ENCODE assay signal across 8 cellular contexts in genomic region chr2:240569523-240569997, GRCh38. TPM values are rescaled to one million over a fixed set of nuclear protein-coding genes. Genes with fewer than 3 reads are reported as not detected.
A peak's percentile ranks its signal among the peaks of the same experiment; 100 is the strongest.
DNase-seq lines count a peak whose midpoint lies in the region; ATAC-seq, FAIRE-seq and TF ChIP-seq lines count a peak whose summit lies in the region.

No MANE protein-coding gene starts in this region.

- no peak for FAIRE-seq in RCC 7860 (lab: Jason Lieb, UNC)

- peaks cover 5 to 8% of the 10 kb centered on the region in 2 donors for H3K36me3 Mint-ChIP-seq in activated T-cell treated with anti-CD3 and anti-CD28 coated beads, Interleukin-2, amount 50 U/mL, for 72 hours (ENCODE audit: insufficient read depth in 2 of 2)
- H3K36me3 Mint-ChIP-seq in stimulated activated naive B cell treated with anti-CD40 and anti-IgM and Interleukin-4, amounts not matched to agents 10 μg/mL and 1 μg/mL and 100 μg/mL, for 72 hours = peaks cover 12 to 15% of the 10 kb centered on the region in 2 donors

- peaks cover 51% of the 10 kb centered on the region for H3K4me1 Mint-ChIP-seq in activated T-cell treated with anti-CD3 and anti-CD28 coated beads, Interleukin-2, amount 50 U/mL, for 72 hours (ENCODE audit: low read depth)
- peaks cover 40 to 68% of the 10 kb centered on the region in 2 donors for H3K4me1 Mint-ChIP-seq in stimulated activated naive B cell treated with anti-CD40 and anti-IgM and Interleukin-4, amounts not matched to agents 10 μg/mL and 1 μg/mL and 100 μg/mL, for 72 hours

- H3K27me3 Mint-ChIP-seq in activated T-cell treated with anti-CD3 and anti-CD28 coated beads, Interleukin-2, amount 50 U/mL, for 72 hours (ENCODE audit: low read depth) = no peaks in the 10 kb centered on the region
- no peaks in the 10 kb centered on the region for H3K27me3 Mint-ChIP-seq in stimulated activated naive B cell treated with anti-CD40 and anti-IgM and Interleukin-4, amounts not matched to agents 10 μg/mL and 1 μg/mL and 100 μg/mL, for 72 hours

- no peak for TF ChIP-seq CTCF in HEK293 (tag by site-specific recombination; IDR thresholded peaks at IDR 0.05)

- peak overlapping the region; percentile 83 to 88 for H3K4me3 Mint-ChIP-seq in activated T-cell treated with anti-CD3 and anti-CD28 coated beads, Interleukin-2, amount 50 U/mL, for 72 hours
- peak overlapping the region; percentile 87 to 89 for H3K4me3 Mint-ChIP-seq in stimulated activated naive B cell treated with anti-CD40 and anti-IgM and Interleukin-4, amounts not matched to agents 10 μg/mL and 1 μg/mL and 100 μg/mL, for 72 hours

- CTCF ChIA-PET in HEK293 (lab: Yijun Ruan, JAX) = interaction anchor here (0.7 to 1.1 kb wide), 2 partner anchors 10 to 35 kb away, joined by 3 to 4 read pairs; no protein-coding TSS in a partner anchor

- peaks cover 38% of the 10 kb centered on the region for H3K27me3 ChIP-seq in iPS-18a (ENCODE audit: control insufficient read depth, insufficient read depth, low read length)

- POLR2A ChIA-PET in HEK293 (lab: Yijun Ruan, JAX) = interaction anchor here (0.6 to 1.3 kb wide), 4 partner anchors 9 to 26 kb away, joined by 3 to 7 read pairs (median 4); no protein-coding TSS in a partner anchor

- ATAC-seq in activated T-cell treated with anti-CD3 and anti-CD28 coated beads, Interleukin-2, amount 50 U/mL, for 72 hours (replicated peaks in 1 of 2) = no peak
- ATAC-seq in stimulated activated naive B cell treated with anti-CD40 and anti-IgM and Interleukin-4, amounts not matched to agents 10 μg/mL and 1 μg/mL and 100 μg/mL, for 72 hours (replicated peaks) = no peak

- no peak overlapping the region for H3K27ac ChIP-seq in HEK293 (ENCODE audit: extremely low read depth, low read depth, low read length)
- no peak overlapping the region for H3K27ac ChIP-seq in iPS-18a (ENCODE audit: low read length)

- H3K4me3 ChIP-seq in HEK293 (ENCODE audit: low read depth, low read length) (peak overlapping the region; percentile 51; the same call in 1 of the 2 replicates), iPS-18a (ENCODE audit: low read length) (peak overlapping the region; percentile 46)

- H3K36me3 ChIP-seq in HEK293 (ENCODE audit: control insufficient read depth in 2 of 2, insufficient read depth in 1 of 2, low read length in 2 of 2) (peaks cover 0 to 8% of the 10 kb centered on the region in 2 experiments; a peak in 1 of 3 replicates), iPS-18a (ENCODE audit: control insufficient read depth, low read depth, low read length) (no peaks in the 10 kb centered on the region)

- peak overlapping the region; percentile 79 for H3K27ac Mint-ChIP-seq in activated T-cell treated with anti-CD3 and anti-CD28 coated beads, Interleukin-2, amount 50 U/mL, for 72 hours
- H3K27ac Mint-ChIP-seq in stimulated activated naive B cell treated with anti-CD40 and anti-IgM and Interleukin-4, amounts not matched to agents 10 μg/mL and 1 μg/mL and 100 μg/mL, for 72 hours = no peak overlapping the region

- no peaks in the 10 kb centered on the region for H3K9me3 Mint-ChIP-seq in activated T-cell treated with anti-CD3 and anti-CD28 coated beads, Interleukin-2, amount 50 U/mL, for 72 hours
- H3K9me3 Mint-ChIP-seq in stimulated activated naive B cell treated with anti-CD40 and anti-IgM and Interleukin-4, amounts not matched to agents 10 μg/mL and 1 μg/mL and 100 μg/mL, for 72 hours = no peaks in the 10 kb centered on the region

- H3K9me3 ChIP-seq in HEK293 (ENCODE audit: control insufficient read depth, insufficient read depth, low read depth, low read length) (no peaks in the 10 kb centered on the region), iPS-18a (ENCODE audit: control insufficient read depth, low read depth, low read length) (no peaks in the 10 kb centered on the region)

- H3K9ac ChIP-seq in iPS-18a (ENCODE audit: low read length) = no peak overlapping the region

- DNase-seq in activated T-cell treated with anti-CD3 and anti-CD28 coated beads, Interleukin-2, amount 50 U/mL, for 72 hours = no peak
- DNase-seq in stimulated activated naive B cell treated with anti-CD40 and anti-IgM and Interleukin-4, amounts not matched to agents 10 μg/mL and 1 μg/mL and 100 μg/mL, for 72 hours = no peak
- DNase-seq in kidney glomerular epithelial cell (lab: John Stamatoyannopoulos, UW) (no peak), GM19240 (ENCODE audit: insufficient read length, low spot score) (no peak), NCI-H82 treated with DMSO at 0.1 percent for 48 hours (lab: John Stamatoyannopoulos, UW; ENCODE audit: unreplicated experiment) (no peak), RCC 7860 (ENCODE audit: low spot score) (no peak)

- H3K4me1 ChIP-seq in HEK293 (ENCODE audit: control insufficient read depth, insufficient read depth, low read length) = peaks cover 4% of the 10 kb centered on the region
- no peaks in the 10 kb centered on the region for H3K4me1 ChIP-seq in iPS-18a (ENCODE audit: control insufficient read depth, low read depth, low read length)

TF ChIP-seq in HEK293, 187 proteins besides CTCF, POLR2A, EP300 and RAD21:
- no peak for TF ChIP-seq ZBTB44 (tag by site-specific recombination; IDR thresholded peaks at IDR 0.05)
- no peak for TF ChIP-seq ZNF223 (tag by site-specific recombination; IDR thresholded peaks at IDR 0.05)

RNA-seq across cellular contexts. Expression of gene RNPEPL1, which starts 1.3 kb away (rescaled TPM):
- 10 to 100 TPM; 74.0 to 77.3 TPM for total RNA-seq in activated T-cell treated with anti-CD3 and anti-CD28 coated beads, Interleukin-2, amount 50 U/mL, for 72 hours

RNA-seq across cellular contexts. Expression of gene DUSP28, which starts 9.4 kb away (rescaled TPM):
- 1 to 10 TPM; 7.1 to 7.3 TPM for total RNA-seq in activated T-cell treated with anti-CD3 and anti-CD28 coated beads, Interleukin-2, amount 50 U/mL, for 72 hours

RNA-seq across cellular contexts. Expression of gene ANKMY1, which starts 11.8 kb away (rescaled TPM):
- total RNA-seq in activated T-cell treated with anti-CD3 and anti-CD28 coated beads, Interleukin-2, amount 50 U/mL, for 72 hours = 10 to 100 TPM; 31.6 to 44.9 TPM

RNA-seq across cellular contexts. Expression of gene CAPN10, which starts 17.0 kb away (rescaled TPM):
- total RNA-seq in activated T-cell treated with anti-CD3 and anti-CD28 coated beads, Interleukin-2, amount 50 U/mL, for 72 hours = 10 to 100 TPM; 36.9 to 43.7 TPM

RNA-seq across cellular contexts. Expression of gene GPR35, which starts 55.7 kb away (rescaled TPM):
- 10 to 100 TPM; 48.2 to 50.7 TPM for total RNA-seq in activated T-cell treated with anti-CD3 and anti-CD28 coated beads, Interleukin-2, amount 50 U/mL, for 72 hours
